19 cellular contexts compared by ENCODE assay signal in genomic region chr5:160792281-160792680, GRCh38. TPM values are rescaled to one million over a fixed set of nuclear protein-coding genes. Genes with fewer than 3 reads are reported as not detected.
"Had no signal": no experiment of that assay in that cellular context is flagged by ENCODE, and none has a peak within 500 bp of the region (broad histone marks: within the 10 kb centered on the region; RNA-seq: fewer than 3 reads in every experiment).

No MANE protein-coding gene starts in this region.

- H3K27me3 ChIP-seq: esophagus muscularis mucosa had no signal

- H3K36me3 Mint-ChIP-seq: natural killer cell, T-cell had no signal

- H3K36me3 ChIP-seq: esophagus muscularis mucosa, prostate gland, WERI-Rb-1 had no signal

- H3K4me1 Mint-ChIP-seq: activated naive CD8-positive, alpha-beta T cell treated with anti-CD3 and anti-CD28 coated beads, Interleukin-2, amount 50 U/mL, for 24 hours; natural killer cell; T-cell had no signal

- ATAC-seq: activated naive CD8-positive, alpha-beta T cell treated with anti-CD3 and anti-CD28 coated beads, Interleukin-2, amount 50 U/mL, for 24 hours; mucosa of descending colon; natural killer cell; sciatic nerve; T-cell had no signal

- H3K9me3 Mint-ChIP-seq: activated naive CD8-positive, alpha-beta T cell treated with anti-CD3 and anti-CD28 coated beads, Interleukin-2, amount 50 U/mL, for 24 hours; activated T-helper 1 cell treated with anti-CD3 and anti-CD28 coated beads, Interleukin-12 subunit alpha, Interleukin-12 subunit beta, Interleukin-2, Interleukin-4 antibody, amounts not matched to agents 30 ng/mL and 10 ng/mL and 1 ng/mL, durations not matched to agents 14 hours and 24 hours and 36 hours; T-cell had no signal

- H3K4me3 ChIP-seq: esophagus muscularis mucosa, mucosa of descending colon, prostate gland had no signal

- DNase-seq: activated CD4-positive, alpha-beta T cell treated with anti-CD3 and anti-CD28 coated beads for 4 hours; activated naive CD4-positive, alpha-beta T cell; activated naive CD8-positive, alpha-beta T cell treated with anti-CD3 and anti-CD28 coated beads, Interleukin-2, amount 50 U/mL, for 24 hours; cerebellar nuclear complex; dermis blood vessel endothelial cell; glutamatergic neuron; mucosa of descending colon; natural killer cell; occipital lobe; stimulated activated CD4-positive, alpha-beta T cell treated with anti-CD3 and anti-CD28 coated beads, Interleukin-2, amount 100 ng/mL, for 24 hours; stimulated activated naive CD4-positive, alpha-beta T cell treated with Interleukin-2 at 50 U/mL for 16 hours; T-cell; T1000; WERI-Rb-1 had no signal

- H3K27ac Mint-ChIP-seq: activated naive CD8-positive, alpha-beta T cell treated with anti-CD3 and anti-CD28 coated beads, Interleukin-2, amount 50 U/mL, for 24 hours; activated T-helper 1 cell treated with anti-CD3 and anti-CD28 coated beads, Interleukin-12 subunit alpha, Interleukin-12 subunit beta, Interleukin-2, Interleukin-4 antibody, amounts not matched to agents 30 ng/mL and 10 ng/mL and 1 ng/mL, durations not matched to agents 14 hours and 24 hours and 36 hours; natural killer cell; T-cell had no signal

- H3K4me3 Mint-ChIP-seq: activated naive CD8-positive, alpha-beta T cell treated with anti-CD3 and anti-CD28 coated beads, Interleukin-2, amount 50 U/mL, for 24 hours; activated T-helper 1 cell treated with anti-CD3 and anti-CD28 coated beads, Interleukin-12 subunit alpha, Interleukin-12 subunit beta, Interleukin-2, Interleukin-4 antibody, amounts not matched to agents 30 ng/mL and 10 ng/mL and 1 ng/mL, durations not matched to agents 14 hours and 24 hours and 36 hours; natural killer cell; T-cell had no signal

RNA-seq across cellular contexts. Expression of gene ATP10B, which starts 59.7 kb away (rescaled TPM):
- total RNA-seq: activated T-helper 1 cell treated with anti-CD3 and anti-CD28 coated beads, Interleukin-12 subunit alpha, Interleukin-12 subunit beta, Interleukin-2, Interleukin-4 antibody, amounts not matched to agents 30 ng/mL and 10 ng/mL and 1 ng/mL, durations not matched to agents 14 hours and 24 hours and 36 hours; dermis blood vessel endothelial cell; fibroblast of villous mesenchyme; natural killer cell had no signal
